21 cellular contexts compared by ENCODE assay signal in the genomic region with DNA sequence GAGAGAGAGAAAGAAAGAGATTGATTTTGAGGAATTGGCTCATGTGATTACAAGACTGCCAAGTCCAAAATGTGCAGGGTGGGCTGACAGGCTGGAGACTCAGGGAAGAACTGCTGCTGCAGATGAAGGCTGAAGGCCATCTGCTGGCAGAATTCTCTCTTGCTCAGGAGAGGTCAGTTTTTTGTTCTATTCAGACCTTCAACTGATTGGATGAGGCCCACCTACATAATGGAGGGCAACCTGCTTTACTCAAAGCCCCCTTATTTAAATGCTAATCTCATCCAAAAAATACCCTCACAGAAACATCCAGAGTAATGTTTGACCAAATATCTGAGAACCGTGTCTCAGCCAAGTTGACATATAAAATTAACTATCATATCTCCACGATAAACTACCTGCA.
"Had no signal": no experiment of that assay in that cellular context is flagged by ENCODE, and none has a peak within 500 bp of the region (broad histone marks: within the 10 kb centered on the region; RNA-seq: fewer than 3 reads in every experiment).

No MANE protein-coding gene starts in this region.

- H3K36me3 ChIP-seq: esophagus muscularis mucosa, neutrophil, spleen, upper lobe of right lung had no signal

- DNase-seq: activated CD4-positive, alpha-beta T cell treated with anti-CD3 and anti-CD28 coated beads, Interleukin-2, amount 10 ng/mL, durations not matched to agents 24 days and 14 days; activated CD8-positive, alpha-beta T cell treated with anti-CD3 and anti-CD28 coated beads for 36 hours; activated naive CD4-positive, alpha-beta T cell; activated naive CD8-positive, alpha-beta T cell treated with anti-CD3 and anti-CD28 coated beads for 36 hours; activated T-cell treated with anti-CD3 and anti-CD28 coated beads, Interleukin-2, amount 50 U/mL, for 1 hour; amygdala; central memory CD4-positive, alpha-beta T cell; effector CD8-positive, alpha-beta T cell; left cardiac atrium; spleen; stimulated activated CD4-positive, alpha-beta T cell treated with anti-CD3 and anti-CD28 coated beads, Interleukin-4, amount 100 ng/mL, for 4 hours; T-helper 9 cell; upper lobe of right lung had no signal

- H3K27ac ChIP-seq: esophagus muscularis mucosa, hepatocyte, neutrophil, parathyroid adenoma, spleen, upper lobe of right lung had no signal

- H3K9ac ChIP-seq: parathyroid adenoma had no signal

- H3K9me3 ChIP-seq: esophagus muscularis mucosa, neutrophil, spleen, upper lobe of right lung had no signal

- ATAC-seq: activated CD8-positive, alpha-beta T cell treated with anti-CD3 and anti-CD28 coated beads for 36 hours; activated T-helper 17 cell treated with anti-CD3 and anti-CD28 coated beads, Interleukin-2, amount 50 U/mL, for 72 hours; natural killer cell treated with Interleukin-12 subunit alpha and Interleukin-12 subunit beta and Interleukin-15 and Interleukin-18, amount 100 ng/mL, for 72 hours; sciatic nerve; stimulated activated memory B cell treated with anti-CD40 and anti-IgM and Interleukin-4, amounts not matched to agents 10 μg/mL and 1 μg/mL and 100 μg/mL, for 72 hours; upper lobe of right lung had no signal

- H3K4me2 ChIP-seq: hepatocyte had no signal

- H3K79me2 ChIP-seq: hepatocyte, parathyroid adenoma had no signal

- H2AFZ ChIP-seq: hepatocyte, parathyroid adenoma had no signal

- H3K27me3 ChIP-seq: esophagus muscularis mucosa, hepatocyte, neutrophil, spleen, upper lobe of right lung had no signal

- H3K4me3 ChIP-seq: esophagus muscularis mucosa, hepatocyte, spleen, upper lobe of right lung had no signal

- H3K4me1 ChIP-seq: esophagus muscularis mucosa, upper lobe of right lung had no signal
